Comparison of ENCODE assay signal across 16 cellular contexts in genomic region chr19:46367434-46367833, GRCh38. TPM values are rescaled to one million over a fixed set of nuclear protein-coding genes. Genes with fewer than 3 reads are reported as not detected.
"Had no signal": no experiment of that assay in that cellular context is flagged by ENCODE, and none has a peak within 500 bp of the region (broad histone marks: within the 10 kb centered on the region; RNA-seq: fewer than 3 reads in every experiment).

No MANE protein-coding gene starts in this region.

- H3K4me3 Mint-ChIP-seq: activated CD4-positive, alpha-beta T cell treated with anti-CD3 and anti-CD28 coated beads for 36 hours; activated naive CD8-positive, alpha-beta T cell treated with anti-CD3 and anti-CD28 coated beads, Interleukin-2, amount 10 ng/mL, durations not matched to agents 7 days and 5 days; naive thymus-derived CD4-positive, alpha-beta T cell; T-helper 2 cell treated with Interferon-gamma antibody and Interleukin-4, amounts not matched to agents 5 μg/mL and 100 μg/mL, for 36 hours; WTC11 had no signal

- DNase-seq: activated CD4-positive, alpha-beta T cell treated with anti-CD3 and anti-CD28 coated beads for 36 hours; activated CD4-positive, alpha-beta T cell treated with anti-CD3 and anti-CD28 coated beads, Interleukin-2, amount 50 U/mL, for 48 hours; activated naive CD8-positive, alpha-beta T cell treated with anti-CD3 and anti-CD28 coated beads, Interleukin-2, amount 10 ng/mL, durations not matched to agents 7 days and 5 days; activated T-cell treated with anti-CD3 and anti-CD28 coated beads for 4 hours; caudate nucleus; foreskin fibroblast; hypothalamus; mesendoderm; naive thymus-derived CD4-positive, alpha-beta T cell; stimulated activated CD4-positive, alpha-beta T cell treated with anti-CD3 and anti-CD28 coated beads, Interleukin-12 subunit alpha, Interleukin-12 subunit beta, amount 100 ng/mL, for 4 hours; stimulated activated CD4-positive, alpha-beta T cell treated with anti-CD3 and anti-CD28 coated beads, Interleukin-1b, Interleukin-23, amount 100 ng/mL, for 48 hours; stimulated activated CD8-positive, alpha-beta memory T cell treated with anti-CD3 and anti-CD28 coated beads, Interleukin-4, amount 100 ng/mL, for 48 hours; stimulated activated naive CD4-positive, alpha-beta T cell treated with Interleukin-2 at 50 U/mL for 16 hours; substantia nigra had no signal

- H3K27me3 Mint-ChIP-seq: activated CD4-positive, alpha-beta T cell treated with anti-CD3 and anti-CD28 coated beads for 36 hours; activated naive CD8-positive, alpha-beta T cell treated with anti-CD3 and anti-CD28 coated beads, Interleukin-2, amount 10 ng/mL, durations not matched to agents 7 days and 5 days; naive thymus-derived CD4-positive, alpha-beta T cell had no signal

- H3K27ac Mint-ChIP-seq: activated CD4-positive, alpha-beta T cell treated with anti-CD3 and anti-CD28 coated beads for 36 hours; activated naive CD8-positive, alpha-beta T cell treated with anti-CD3 and anti-CD28 coated beads, Interleukin-2, amount 10 ng/mL, durations not matched to agents 7 days and 5 days; T-helper 2 cell treated with Interferon-gamma antibody and Interleukin-4, amounts not matched to agents 5 μg/mL and 100 μg/mL, for 36 hours had no signal

- ATAC-seq: activated CD4-positive, alpha-beta T cell treated with anti-CD3 and anti-CD28 coated beads for 36 hours; naive thymus-derived CD4-positive, alpha-beta T cell; WTC11 had no signal

- H3K9me3 Mint-ChIP-seq: activated naive CD8-positive, alpha-beta T cell treated with anti-CD3 and anti-CD28 coated beads, Interleukin-2, amount 10 ng/mL, durations not matched to agents 7 days and 5 days; naive thymus-derived CD4-positive, alpha-beta T cell; T-helper 2 cell treated with Interferon-gamma antibody and Interleukin-4, amounts not matched to agents 5 μg/mL and 100 μg/mL, for 36 hours; WTC11 had no signal

RNA-seq across cellular contexts. Expression of gene CCDC8, which starts 45.9 kb away (rescaled TPM):
- total RNA-seq: activated CD4-positive, alpha-beta T cell treated with anti-CD3 and anti-CD28 coated beads for 36 hours; activated naive CD8-positive, alpha-beta T cell treated with anti-CD3 and anti-CD28 coated beads, Interleukin-2, amount 10 ng/mL, durations not matched to agents 7 days and 5 days; naive thymus-derived CD4-positive, alpha-beta T cell had no signal
